Comparison of ENCODE assay signal across 8 cellular contexts in genomic region chr21:33976082-33976979, GRCh38.
DNase-seq lines count a peak whose midpoint lies in the region; ATAC-seq and TF ChIP-seq lines count a peak whose summit lies in the region.

No MANE protein-coding gene starts in this region.

- H3K27ac ChIP-seq in left ventricle myocardium inferior (replicated peaks) (peak overlapping the region; percentile 80), ovary (no peak overlapping the region)

- no peak for TF ChIP-seq EP300 in ovary (IDR thresholded peaks at IDR 0.05)

- intact Hi-C loops in left ventricle myocardium inferior (cut with micrococcal nuclease), result no loop called here
- intact Hi-C loops in ovary (cut with DNase I), result no loop called here

- H3K9me3 ChIP-seq in left ventricle myocardium inferior (replicated peaks) (no peaks in the 10 kb centered on the region), ovary (no peaks in the 10 kb centered on the region)

- H3K4me1 ChIP-seq in left ventricle myocardium inferior (peaks cover 23% of the 10 kb centered on the region), ovary (ENCODE audit: insufficient read depth) (no peaks in the 10 kb centered on the region)

- H3K4me3 ChIP-seq in left ventricle myocardium inferior (peak overlapping the region; percentile 44), ovary (no peak overlapping the region)

- no peak for TF ChIP-seq POLR2A in ovary (IDR thresholded peaks at IDR 0.05)

- H3K36me3 ChIP-seq in left ventricle myocardium inferior (no peaks in the 10 kb centered on the region), ovary (no peaks in the 10 kb centered on the region)

- 43 to 59% (median 52%) methylated on average over 14 of the region's 14 CpGs for WGBS in ovary, 3 donors

- peak; percentile 52 for DNase-seq in Ammon's horn (ENCODE audit: low spot score)
- DNase-seq in SIG-M5 (lab: John Stamatoyannopoulos, UW), result peak; percentile 60
- peak; percentile 59 for DNase-seq in activated naive CD4-positive, alpha-beta T cell treated with anti-CD3 and anti-CD28 coated beads, Interleukin-2, amount 50 U/mL, for 16 hours
- DNase-seq in left ventricle myocardium inferior, result peak; percentile 37
- peak; percentile 17 to 48 for DNase-seq in stimulated activated CD4-positive, alpha-beta T cell treated with anti-CD3 and anti-CD28 coated beads, Interleukin-1b, Interleukin-23, amount 100 ng/mL, for 4 hours (ENCODE audit: low read depth in 2 of 2)
- DNase-seq in ovary, result no peak

- no peak for TF ChIP-seq CTCF in left ventricle myocardium inferior (IDR thresholded peaks at IDR 0.05; ENCODE audit: borderline replicate concordance)
- TF ChIP-seq CTCF in ovary (IDR thresholded peaks at IDR 0.05), result no peak

- peak; percentile 65 for ATAC-seq in GM19324 (IDR thresholded peaks at IDR 0.05; ENCODE audit: low FRiP score, unreplicated experiment)
- ATAC-seq in HG03175 (IDR thresholded peaks at IDR 0.05; ENCODE audit: unreplicated experiment), result peak; percentile 36

- H3K27me3 ChIP-seq in left ventricle myocardium inferior (ENCODE audit: low read depth) (no peaks in the 10 kb centered on the region), ovary (no peaks in the 10 kb centered on the region)

Comparison
In these comparisons a context has a peak if more than half of its experiments do, and no peak if none do; other contexts are left out.
1. DNase-seq: peak in Ammon's horn (single experiment), SIG-M5 (single experiment), activated naive CD4-positive, alpha-beta T cell treated with anti-CD3 and anti-CD28 coated beads, Interleukin-2, amount 50 U/mL, for 16 hours (single experiment), left ventricle myocardium inferior (single experiment) and stimulated activated CD4-positive, alpha-beta T cell treated with anti-CD3 and anti-CD28 coated beads, Interleukin-1b, Interleukin-23, amount 100 ng/mL, for 4 hours (2 of 2); none in ovary (0 of 5).